In the genomic region with DNA sequence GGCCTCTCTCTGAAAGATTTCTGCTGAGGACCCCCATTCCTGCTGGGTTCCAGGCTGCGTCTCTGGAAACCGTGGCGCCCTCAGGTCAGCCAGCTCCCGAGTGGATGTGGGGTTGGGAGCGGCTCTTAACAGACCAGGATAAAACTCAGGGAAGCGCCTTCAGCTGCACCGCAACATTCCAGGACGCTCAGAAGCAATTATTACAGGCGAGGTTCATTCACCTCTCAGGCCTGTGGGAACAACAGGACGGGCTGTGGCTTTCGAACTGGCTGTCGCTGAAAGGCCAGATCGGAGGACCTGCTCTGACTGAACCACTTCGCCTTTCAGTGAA, we compare ENCODE assay signal across 8 cellular contexts. TPM values are rescaled to one million over a fixed set of nuclear protein-coding genes. Genes with fewer than 3 reads are reported as not detected.
DNase-seq lines count a peak whose midpoint lies in the region; ATAC-seq, FAIRE-seq and TF ChIP-seq lines count a peak whose summit lies in the region.

No MANE protein-coding gene starts in this region.

- H3K27me3 Mint-ChIP-seq in CD8-positive, alpha-beta memory T cell: peaks cover 16 to 29% of the 10 kb centered on the region in 2 donors

- peaks cover 0 to 1% (median 0%) of the 10 kb centered on the region in 3 donors for H3K36me3 Mint-ChIP-seq in CD8-positive, alpha-beta memory T cell

- no peaks in the 10 kb centered on the region for H3K36me3 ChIP-seq in CD8-positive, alpha-beta memory T cell (ENCODE audit: insufficient read depth, low read length)
- H3K36me3 ChIP-seq in SK-N-MC (ENCODE audit: insufficient read depth, low read length) (no peaks in the 10 kb centered on the region), pancreas (no peaks in the 10 kb centered on the region)

- peak in 1 of 4 donors; percentile 42 for ATAC-seq in pancreas
- no peak for ATAC-seq in GM18909 (IDR thresholded peaks at IDR 0.05; ENCODE audit: poor library complexity, unreplicated experiment)
- no peak for ATAC-seq in GM18498 (IDR thresholded peaks at IDR 0.05; ENCODE audit: unreplicated experiment)
- ATAC-seq in HG02981 (IDR thresholded peaks at IDR 0.05; ENCODE audit: unreplicated experiment): no peak

- intact Hi-C loops in pancreas (cut with DNase I): no loop called here

- no peak overlapping the region for H3K27ac ChIP-seq in CD8-positive, alpha-beta memory T cell (ENCODE audit: low read depth, low read length)
- no peak overlapping the region for H3K27ac ChIP-seq in SK-N-MC
- H3K27ac ChIP-seq in pancreas: peak overlapping the region in 2 of 4 donors; percentile 69 to 71

- CTCF ChIA-PET in CD8-positive, alpha-beta memory T cell (lab: Charles Lee): no interaction called here

- H3K9me3 Mint-ChIP-seq in CD8-positive, alpha-beta memory T cell: no peaks in the 10 kb centered on the region

- DNase-seq in CD8-positive, alpha-beta memory T cell: no peak
- no peak for DNase-seq in SK-N-MC (ENCODE audit: low read depth, low spot score)
- DNase-seq in fibroblast of mammary gland (ENCODE audit: low read depth): no peak
- DNase-seq in pancreas: no peak
- no peak for DNase-seq in medulla oblongata (ENCODE audit: extremely low spot score)

- TF ChIP-seq CTCF in fibroblast of mammary gland (conservative IDR thresholded peaks at IDR 0.05; ENCODE audit: control insufficient read depth, insufficient read depth, low read depth, low read length) (no peak), pancreas (IDR thresholded peaks at IDR 0.05) (no peak)

- peaks cover 3% of the 10 kb centered on the region for H3K4me1 ChIP-seq in CD8-positive, alpha-beta memory T cell (ENCODE audit: insufficient read depth, low read length)
- peaks cover 0 to 9% (median 5%) of the 10 kb centered on the region in 3 donors for H3K4me1 ChIP-seq in pancreas

- no peak for FAIRE-seq in pancreas (lab: Jason Lieb, UNC)

- H3K27me3 ChIP-seq in CD8-positive, alpha-beta memory T cell (ENCODE audit: insufficient read depth, low read length, poor library complexity, severe bottlenecking): no peaks in the 10 kb centered on the region
- H3K27me3 ChIP-seq in pancreas: peaks cover 0 to 4% (median 0%) of the 10 kb centered on the region in 4 donors

- H3K4me3 Mint-ChIP-seq in CD8-positive, alpha-beta memory T cell: peak overlapping the region in 6 of 7 donors; percentile 53 to 90 (median 84)

- no peak overlapping the region for H3K27ac Mint-ChIP-seq in CD8-positive, alpha-beta memory T cell

- H3K9me3 ChIP-seq in CD8-positive, alpha-beta memory T cell (ENCODE audit: low read length): no peaks in the 10 kb centered on the region
- H3K9me3 ChIP-seq in SK-N-MC (ENCODE audit: low read depth, low read length) (no peaks in the 10 kb centered on the region), pancreas (no peaks in the 10 kb centered on the region)

- H3K9ac ChIP-seq in SK-N-MC (ENCODE audit: insufficient read length): peak overlapping the region; percentile 73

- peak overlapping the region; percentile 66 for H3K4me3 ChIP-seq in CD8-positive, alpha-beta memory T cell (ENCODE audit: low read length)
- H3K4me3 ChIP-seq in SK-N-MC (peak overlapping the region; percentile 93), fibroblast of mammary gland (ENCODE audit: control insufficient read depth, low read depth, low read length) (peak overlapping the region; percentile 83), pancreas (peak overlapping the region; percentile 64 to 77 (median 70))

- H3K4me1 Mint-ChIP-seq in CD8-positive, alpha-beta memory T cell: peaks cover 10 to 16% (median 15%) of the 10 kb centered on the region in 3 donors

- 23% methylated on average over 14 of the region's 14 CpGs for WGBS in pancreas, 2 donors

- POLR2A ChIA-PET in CD8-positive, alpha-beta memory T cell (lab: Charles Lee): no interaction called here

RNA-seq across cellular contexts. Expression of a gene that starts 0.4 kb away (rescaled TPM):
- total RNA-seq in CD8-positive, alpha-beta memory T cell: under 1 TPM; 0.42 to 0.75 TPM
- not detected for polyA plus RNA-seq in CD8-positive, alpha-beta memory T cell
- total RNA-seq in pancreas: 1 to 10 TPM in 3 of 6 donors, under 1 TPM in 3; 0.56 to 5.5 (median 1.3) TPM
- polyA plus RNA-seq in pancreas: under 1 TPM; 0.61 to 0.76 TPM
